Comparison of ENCODE assay signal across 9 cellular contexts in the genomic region with DNA sequence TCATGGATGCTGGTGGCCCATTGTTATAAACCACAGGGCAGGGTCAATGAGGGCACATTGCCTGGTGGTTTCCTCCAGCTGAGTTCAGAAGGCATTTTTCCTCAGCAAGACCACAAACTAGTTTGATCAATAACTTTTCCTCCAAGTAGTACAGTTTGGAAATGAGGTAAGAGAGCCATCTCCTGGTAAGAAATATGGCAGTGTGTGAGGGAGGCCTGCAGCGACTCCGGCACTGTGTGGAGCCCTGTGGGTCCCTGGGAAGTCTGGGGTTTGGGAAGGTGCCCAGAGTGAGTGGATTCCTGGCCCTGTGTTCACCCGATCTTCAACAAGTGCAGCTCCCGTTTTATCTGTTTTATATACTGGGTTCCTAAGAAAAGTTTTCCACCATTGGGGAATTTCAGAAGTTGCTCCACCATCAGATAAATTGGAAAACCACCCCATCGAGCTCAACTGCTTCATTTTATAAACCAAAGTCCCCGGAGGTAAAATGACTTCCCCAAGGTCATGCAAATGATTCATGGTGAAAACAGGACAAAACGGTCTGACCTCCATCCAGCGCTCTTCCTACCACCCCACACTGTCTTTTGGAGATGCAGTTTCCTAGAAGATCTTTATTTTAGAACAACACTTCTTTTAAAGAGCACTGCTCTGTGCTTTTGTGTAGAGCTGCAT.
DNase-seq lines count a peak whose midpoint lies in the region; ATAC-seq and TF ChIP-seq lines count a peak whose summit lies in the region.
"Had no signal": no experiment of that assay in that cellular context is flagged by ENCODE, and none has a peak within 500 bp of the region (broad histone marks: within the 10 kb centered on the region; RNA-seq: fewer than 3 reads in every experiment).

No MANE protein-coding gene starts in this region.

- no peak overlapping the region for H3K4me2 ChIP-seq in SK-N-SH

- H3K36me3 ChIP-seq in SK-N-SH (replicated peaks in 1 of 2; ENCODE audit: control insufficient read depth in 1 of 2, insufficient read depth in 2 of 2, low read length in 1 of 2) = no peaks in the 10 kb centered on the region
- no peaks in the 10 kb centered on the region for H3K36me3 ChIP-seq in upper lobe of right lung

- H3K9me3 ChIP-seq in SK-N-SH (no peaks in the 10 kb centered on the region), upper lobe of right lung (no peaks in the 10 kb centered on the region)

- TF ChIP-seq RAD21 in SK-N-SH (IDR thresholded peaks at IDR 0.05; ENCODE audit: low read length) = peak; percentile 38

- peak overlapping the region in 1 of 2 experiments; percentile 24; a peak in 1 of 4 replicates for H3K27ac ChIP-seq in SK-N-SH (ENCODE audit: low read depth in 2 of 2, low read length in 1 of 2)
- no peak overlapping the region for H3K27ac ChIP-seq in upper lobe of right lung
- H3K27ac ChIP-seq: epithelial cell of prostate had no signal

- H3K36me3 Mint-ChIP-seq in mesothelial cell of epicardium = no peaks in the 10 kb centered on the region

- CTCF ChIA-PET in SK-N-SH (lab: Yijun Ruan, JAX) = interaction anchor here (1.4 kb wide), 1 partner anchor 26 kb away, joined by 5 read pairs; no protein-coding TSS in a partner anchor

- peak; percentile 43 for TF ChIP-seq CTCF in SK-N-SH (IDR thresholded peaks at IDR 0.05)
- TF ChIP-seq CTCF in upper lobe of right lung (IDR thresholded peaks at IDR 0.05) = peak; percentile 16
- TF ChIP-seq CTCF in mesothelial cell of epicardium (IDR thresholded peaks at IDR 0.05; ENCODE audit: unreplicated experiment) = no peak

- H3K9me3 Mint-ChIP-seq in mesothelial cell of epicardium = peaks cover 3% of the 10 kb centered on the region

- no peaks in the 10 kb centered on the region for H3K9me2 ChIP-seq in SK-N-SH

- TF ChIP-seq EP300 in SK-N-SH (IDR thresholded peaks at IDR 0.05; ENCODE audit: borderline replicate concordance in 1 of 2, low read depth in 1 of 2, low read length in 1 of 2) = no peak

- H3K4me3 Mint-ChIP-seq in mesothelial cell of epicardium = no peak overlapping the region

- H3K4me1 Mint-ChIP-seq in mesothelial cell of epicardium = no peaks in the 10 kb centered on the region

- no peaks in the 10 kb centered on the region for H3K79me2 ChIP-seq in SK-N-SH (ENCODE audit: insufficient read depth)

- no peaks in the 10 kb centered on the region for H3F3A ChIP-seq in SK-N-SH (replicated peaks; ENCODE audit: insufficient read depth)

- DNase-seq in cardiac septum (ENCODE audit: low spot score) = peak; percentile 68
- DNase-seq in left ventricle myocardium superior = no peak
- no peak for DNase-seq in SK-N-SH
- DNase-seq in fibroblast of the conjunctiva (ENCODE audit: low read depth) = peak; percentile 38
- no peak for DNase-seq in upper lobe of right lung
- DNase-seq in putamen (ENCODE audit: low spot score) = no peak
- no peak for DNase-seq in mesothelial cell of epicardium (ENCODE audit: low spot score in 2 of 2, unreplicated experiment in 2 of 2)

- H3K4me1 ChIP-seq in SK-N-SH (ENCODE audit: control insufficient read depth in 1 of 2, insufficient read depth in 2 of 2, low read depth in 1 of 2, low read length in 1 of 2) = peaks cover 0 to 6% of the 10 kb centered on the region in 2 experiments; a peak in 2 of 4 replicates
- H3K4me1 ChIP-seq in upper lobe of right lung = no peaks in the 10 kb centered on the region

- no peak overlapping the region for H3K9ac ChIP-seq in SK-N-SH

- POLR2A ChIA-PET in SK-N-SH (lab: Yijun Ruan, JAX) = no interaction called here

- WGBS in SK-N-SH (ENCODE audit: low lambda C conversion rate) = 75% methylated on average over 5 of the region's 8 CpGs

- H3K27me3 Mint-ChIP-seq in mesothelial cell of epicardium (ENCODE audit: low read depth) = peaks cover 16% of the 10 kb centered on the region

- H3K4me3 ChIP-seq in SK-N-SH (ENCODE audit: low read depth in 2 of 2, low read length in 1 of 2) (no peak overlapping the region), upper lobe of right lung (no peak overlapping the region)

- no peaks in the 10 kb centered on the region for H4K20me1 ChIP-seq in SK-N-SH (ENCODE audit: insufficient read depth)

- no peak for ATAC-seq in left ventricle myocardium superior
- ATAC-seq in upper lobe of right lung = no peak
- no peak for ATAC-seq in HG03095 (IDR thresholded peaks at IDR 0.05; ENCODE audit: unreplicated experiment)

- H3K27me3 ChIP-seq in SK-N-SH (ENCODE audit: insufficient read depth) (no peaks in the 10 kb centered on the region), upper lobe of right lung (no peaks in the 10 kb centered on the region)

- H3K27ac Mint-ChIP-seq in mesothelial cell of epicardium = no peak overlapping the region

- intact Hi-C loops in cardiac septum (cut with DNase I) = no loop called here
- intact Hi-C loops in left ventricle myocardium superior (cut with micrococcal nuclease) = no loop called here
- intact Hi-C loops in upper lobe of right lung (cut with DNase I) = no loop called here

- no peak overlapping the region for H2AFZ ChIP-seq in SK-N-SH (ENCODE audit: low read depth)

TF ChIP-seq in SK-N-SH, 30 proteins besides CTCF, POLR2A, EP300 and RAD21:
- TF ChIP-seq, protein P1, sequence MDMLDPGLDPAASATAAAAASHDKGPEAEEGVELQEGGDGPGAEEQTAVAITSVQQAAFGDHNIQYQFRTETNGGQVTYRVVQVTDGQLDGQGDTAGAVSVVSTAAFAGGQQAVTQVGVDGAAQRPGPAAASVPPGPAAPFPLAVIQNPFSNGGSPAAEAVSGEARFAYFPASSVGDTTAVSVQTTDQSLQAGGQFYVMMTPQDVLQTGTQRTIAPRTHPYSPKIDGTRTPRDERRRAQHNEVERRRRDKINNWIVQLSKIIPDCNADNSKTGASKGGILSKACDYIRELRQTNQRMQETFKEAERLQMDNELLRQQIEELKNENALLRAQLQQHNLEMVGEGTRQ (IDR thresholded peaks at IDR 0.05; ENCODE audit: borderline replicate concordance, low read depth, low read length) = no peak
- TF ChIP-seq SIN3A (IDR thresholded peaks at IDR 0.05; ENCODE audit: borderline replicate concordance, low read depth, low read length) = no peak
- no peak for TF ChIP-seq IRF3 (IDR thresholded peaks at IDR 0.05; ENCODE audit: low read depth, low read length)
- no peak for TF ChIP-seq MXI1 (IDR thresholded peaks at IDR 0.05; ENCODE audit: low read depth, low read length)
- TF ChIP-seq SMC3 (IDR thresholded peaks at IDR 0.05; ENCODE audit: low read depth, low read length) = peak; percentile 38; the same call in 1 of the 2 replicates

Comparison
In these comparisons a context has a peak if more than half of its experiments do, and no peak if none do; other contexts are left out.
1. DNase-seq: peak in cardiac septum (single experiment) and fibroblast of the conjunctiva (single experiment); none in left ventricle myocardium superior (single experiment), SK-N-SH (single experiment), upper lobe of right lung (single experiment), putamen (single experiment) and mesothelial cell of epicardium (0 of 2).